Comparison of ENCODE assay signal across 8 cellular contexts in the genomic region with DNA sequence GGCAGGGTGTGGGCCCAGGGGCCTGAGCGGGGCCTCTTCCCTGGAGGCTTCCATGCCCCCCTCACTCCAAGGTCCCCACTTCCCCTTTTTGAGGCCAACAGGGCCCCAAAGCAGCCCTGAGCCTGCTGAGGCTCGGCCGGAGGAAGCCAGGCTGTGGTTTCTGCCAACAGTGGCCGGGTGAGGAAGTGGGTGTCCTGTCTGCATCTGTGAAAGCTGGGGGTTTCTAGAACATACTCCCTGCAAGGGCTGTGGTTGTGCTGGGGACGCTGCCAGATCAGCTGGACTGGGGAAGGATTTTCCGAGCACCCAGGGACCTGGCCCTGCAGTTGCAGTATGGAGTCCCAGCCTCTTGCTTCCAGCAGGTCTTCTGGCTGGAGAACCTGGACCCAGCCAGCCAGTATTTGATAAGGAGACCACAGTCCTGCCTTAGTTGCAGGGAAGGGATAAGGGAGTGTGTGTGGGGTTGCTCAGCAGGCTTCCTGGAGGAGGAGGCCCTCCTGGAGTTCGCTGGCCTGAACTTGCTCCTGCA. TPM values are rescaled to one million over a fixed set of nuclear protein-coding genes. Genes with fewer than 3 reads are reported as not detected.
DNase-seq lines count a peak whose midpoint lies in the region; ATAC-seq and TF ChIP-seq lines count a peak whose summit lies in the region.

No MANE protein-coding gene starts in this region.

- TF ChIP-seq CTCF in cardiac fibroblast (IDR thresholded peaks at IDR 0.05; ENCODE audit: low read depth, low read length), result no peak

- peak overlapping the region; percentile 71 for H3K4me3 Mint-ChIP-seq in T-helper 2 cell treated with Interferon-gamma antibody and Interleukin-4, amounts not matched to agents 5 μg/mL and 100 μg/mL, for 36 hours
- H3K4me3 Mint-ChIP-seq in naive B cell, result peak overlapping the region; percentile 71 to 91 (median 88)

- DNase-seq in T-helper 2 cell treated with Interferon-gamma antibody and Interleukin-4, amounts not matched to agents 5 μg/mL and 100 μg/mL, for 36 hours (ENCODE audit: low spot score), result peak; percentile 51
- DNase-seq in cardiac fibroblast (ENCODE audit: low read depth in 2 of 2) (peak; percentile 22 to 75), naive B cell (peak; percentile 94), NCI-H1436 treated with DMSO at 0.1 percent for 48 hours (lab: John Stamatoyannopoulos, UW) (no peak), HT-29 (ENCODE audit: low spot score) (no peak), NCI-H2081 (lab: John Stamatoyannopoulos, UW) (no peak)

- peaks cover 66% of the 10 kb centered on the region for H3K36me3 Mint-ChIP-seq in T-helper 2 cell treated with Interferon-gamma antibody and Interleukin-4, amounts not matched to agents 5 μg/mL and 100 μg/mL, for 36 hours (ENCODE audit: low read depth)
- peaks cover 4 to 12% of the 10 kb centered on the region in 2 donors for H3K36me3 Mint-ChIP-seq in naive B cell

- ATAC-seq in GM19025 (IDR thresholded peaks at IDR 0.05; ENCODE audit: low read depth, unreplicated experiment) (peak; percentile 93), HG03066 (IDR thresholded peaks at IDR 0.05; ENCODE audit: low read depth, unreplicated experiment) (peak; percentile 87), naive B cell (ENCODE audit: low read depth in 2 of 2) (peak; percentile 94 to 97)

- no peak overlapping the region for H3K4me3 ChIP-seq in cardiac fibroblast (replicated peaks in 1 of 2; ENCODE audit: low read depth in 2 of 2, low read length in 2 of 2)

- H3K27ac Mint-ChIP-seq in T-helper 2 cell treated with Interferon-gamma antibody and Interleukin-4, amounts not matched to agents 5 μg/mL and 100 μg/mL, for 36 hours, result peak overlapping the region; percentile 74
- H3K27ac Mint-ChIP-seq in naive B cell, result peak overlapping the region; percentile 89 to 99 (median 97)

- H3K9me3 Mint-ChIP-seq in T-helper 2 cell treated with Interferon-gamma antibody and Interleukin-4, amounts not matched to agents 5 μg/mL and 100 μg/mL, for 36 hours, result no peaks in the 10 kb centered on the region
- peaks cover 0 to 3% (median 0%) of the 10 kb centered on the region in 7 donors for H3K9me3 Mint-ChIP-seq in naive B cell

- peaks cover 61% of the 10 kb centered on the region for H3K4me1 Mint-ChIP-seq in T-helper 2 cell treated with Interferon-gamma antibody and Interleukin-4, amounts not matched to agents 5 μg/mL and 100 μg/mL, for 36 hours (ENCODE audit: low read depth)
- peaks cover 74 to 93% (median 86%) of the 10 kb centered on the region in 3 donors for H3K4me1 Mint-ChIP-seq in naive B cell

- H3K27me3 Mint-ChIP-seq in T-helper 2 cell treated with Interferon-gamma antibody and Interleukin-4, amounts not matched to agents 5 μg/mL and 100 μg/mL, for 36 hours (ENCODE audit: low read depth), result no peaks in the 10 kb centered on the region
- no peaks in the 10 kb centered on the region for H3K27me3 Mint-ChIP-seq in naive B cell

RNA-seq across cellular contexts. Expression of gene ADCY7, which starts 15.7 kb away (rescaled TPM):
- 10 to 100 TPM; 23.0 to 42.8 (median 35.9) TPM for polyA plus RNA-seq in naive B cell (ENCODE audit: low read depth in 6 of 6)
- total RNA-seq in HT-29 (2014; rRNA removed; shearing (Covaris generic)), result 1.0 and 1.1 TPM in 2 replicates

Comparison
In these comparisons a context has a peak if more than half of its experiments do, and no peak if none do; other contexts are left out.
1. DNase-seq: peak in T-helper 2 cell treated with Interferon-gamma antibody and Interleukin-4, amounts not matched to agents 5 μg/mL and 100 μg/mL, for 36 hours (single experiment), cardiac fibroblast (2 of 2) and naive B cell (single experiment); none in NCI-H1436 treated with DMSO at 0.1 percent for 48 hours (single experiment), HT-29 (single experiment) and NCI-H2081 (0 of 2).
2. Peak in every context shown above with its lines, with median percentiles within 50 percentile points of each other: ATAC-seq.